ENCODE assay signal across 8 cellular contexts in genomic region chr11:8263769-8264410, GRCh38. TPM values are rescaled to one million over a fixed set of nuclear protein-coding genes. Genes with fewer than 3 reads are reported as not detected.
A peak's percentile ranks its signal among the peaks of the same experiment; 100 is the strongest.
DNase-seq lines count a peak whose midpoint lies in the region; FAIRE-seq lines count a peak whose summit lies in the region.

Gene LMO1 (minus strand): TSS chr11:8263878. CDS start chr11:8263362, 516 bp downstream.

- FAIRE-seq in HTR-8/SVneo (lab: Jason Lieb, UNC), result peak; percentile 36

- H3K27me3 ChIP-seq in esophagus (ENCODE audit: control insufficient read depth in 1 of 2, insufficient read depth in 2 of 2, low read length in 2 of 2), result peaks cover 0 to 13% of the 10 kb centered on the region in 2 donors
- H3K27me3 ChIP-seq in muscle layer of duodenum (ENCODE audit: low read depth, low read length), result peaks cover 51% of the 10 kb centered on the region

- H3K4me1 ChIP-seq in esophagus (ENCODE audit: control insufficient read depth in 2 of 2, insufficient read depth in 2 of 2, low read length in 1 of 2) (peaks cover 0 to 15% of the 10 kb centered on the region in 2 donors), muscle layer of duodenum (ENCODE audit: control insufficient read depth in 1 of 2, insufficient read depth in 2 of 2, low read length in 2 of 2) (peaks cover 0 to 36% of the 10 kb centered on the region in 2 donors)

- H3K4me3 ChIP-seq in esophagus (ENCODE audit: low read depth in 1 of 2, low read length in 2 of 2) (peak within 1 kb of the TSS; percentile 9 to 36), muscle layer of duodenum (ENCODE audit: low read depth in 1 of 2, low read length in 2 of 2) (peak within 1 kb of the TSS; percentile 33 to 70)

- H3K27ac ChIP-seq in esophagus (ENCODE audit: low read depth in 2 of 2, low read length in 1 of 2) (no peak within 1 kb of the TSS), muscle layer of duodenum (ENCODE audit: low read length) (no peak within 1 kb of the TSS)

- H3K9me3 ChIP-seq in esophagus (ENCODE audit: control insufficient read depth in 2 of 2, insufficient read depth in 1 of 2, low read depth in 1 of 2, low read length in 1 of 2), result no peaks in the 10 kb centered on the region
- H3K9me3 ChIP-seq in muscle layer of duodenum (ENCODE audit: control insufficient read depth in 1 of 2, low read length in 2 of 2), result no peaks in the 10 kb centered on the region

- H3K36me3 ChIP-seq in esophagus (ENCODE audit: control insufficient read depth in 2 of 2, insufficient read depth in 2 of 2, low read length in 1 of 2), result no peaks in the 10 kb centered on the region
- H3K36me3 ChIP-seq in muscle layer of duodenum (ENCODE audit: control insufficient read depth in 1 of 2, insufficient read depth in 2 of 2, low read length in 2 of 2), result no peaks in the 10 kb centered on the region

- DNase-seq in AG20443 (ENCODE audit: low spot score), result peak; percentile 89
- peak; percentile 94 for DNase-seq in GM19240 (ENCODE audit: insufficient read length, low spot score)
- peak; percentile 90 for DNase-seq in HTR-8/SVneo (ENCODE audit: insufficient read length, low spot score)
- DNase-seq in NOMO-1 treated with dmso at 0.1 percent for 144 hours (lab: John Stamatoyannopoulos, UW; ENCODE audit: unreplicated experiment), result peak; percentile 25
- peak; percentile 92 for DNase-seq in activated CD8-positive, alpha-beta memory T cell treated with anti-CD3 and anti-CD28 coated beads, Interleukin-2, amount 50 U/mL, for 48 hours
- DNase-seq in stimulated activated CD8-positive, alpha-beta memory T cell treated with anti-CD3 and anti-CD28 coated beads, Interleukin-4, amount 100 ng/mL, for 4 hours (ENCODE audit: low read depth in 2 of 2, low spot score in 1 of 2), result peak; percentile 18 to 48

- 2 to 3% methylated on average over 22 of the region's 22 CpGs for WGBS in esophagus, 2 donors

RNA-seq across cellular contexts. Expression of gene LMO1, which starts in this region (rescaled TPM):
- polyA plus RNA-seq in esophagus, result under 1 TPM; 0.06 to 0.08 TPM

Comparison
In these comparisons a context has a peak if more than half of its experiments do, and no peak if none do; other contexts are left out.
1. DNase-seq: peak in every context shown above with its lines; median percentile 94 in GM19240; 92 in activated CD8-positive, alpha-beta memory T cell treated with anti-CD3 and anti-CD28 coated beads, Interleukin-2, amount 50 U/mL, for 48 hours; 90 in HTR-8/SVneo; 89 in AG20443; 33 in stimulated activated CD8-positive, alpha-beta memory T cell treated with anti-CD3 and anti-CD28 coated beads, Interleukin-4, amount 100 ng/mL, for 4 hours; 25 in NOMO-1 treated with dmso at 0.1 percent for 144 hours.